In genomic region chr7:12687213-12688171, GRCh38 we compare ENCODE assay signal across 8 cellular contexts. TPM values are rescaled to one million over a fixed set of nuclear protein-coding genes. Genes with fewer than 3 reads are reported as not detected.
DNase-seq lines count a peak whose midpoint lies in the region; ATAC-seq and TF ChIP-seq lines count a peak whose summit lies in the region.

ARL4A (plus strand) TSS chr7:12687633; CDS start chr7:12688255, 622 bp downstream.

- 2 to 3% methylated on average over 50 to 51 of the region's 51 CpGs for WGBS in ectodermal cell, 2 experiments
- 2 to 3% methylated on average over 38 to 44 of the region's 51 CpGs for WGBS in lower leg skin, 2 donors

- H3K4me1 Mint-ChIP-seq in CD14-positive monocyte = peaks cover 37% of the 10 kb centered on the region
- peaks cover 40% of the 10 kb centered on the region for H3K4me1 Mint-ChIP-seq in activated CD8-positive, alpha-beta T cell treated with anti-CD3 and anti-CD28 coated beads, Interleukin-2, amount 10 ng/mL, durations not matched to agents 7 days and 5 days (ENCODE audit: low read depth)

- peak within 1 kb of the TSS; percentile 89 to 97 for H3K4me3 Mint-ChIP-seq in CD14-positive monocyte
- H3K4me3 Mint-ChIP-seq in activated CD8-positive, alpha-beta T cell treated with anti-CD3 and anti-CD28 coated beads, Interleukin-2, amount 10 ng/mL, durations not matched to agents 7 days and 5 days = peak within 1 kb of the TSS; percentile 97

- H3K4me1 ChIP-seq in ectodermal cell (ENCODE audit: control insufficient read depth, insufficient read depth, low read length) = no peaks in the 10 kb centered on the region

- peak in 1 of 2 donors; percentile 26 for TF ChIP-seq POLR2A in lower leg skin (IDR thresholded peaks at IDR 0.05)

- intact Hi-C loops in CD14-positive monocyte (cut with micrococcal nuclease) = loop anchor here (2.0 to 10.0 kb wide), 4 partner anchors 31 to 197 kb away; no protein-coding TSS in a partner anchor
- intact Hi-C loops in lower leg skin (cut with DNase I; ENCODE audit: low total_unique reads) = loop anchor here (5.0 kb wide), 1 partner anchor 580 kb away; no protein-coding TSS in a partner anchor

- TF ChIP-seq CTCF in CD14-positive monocyte (IDR thresholded peaks at IDR 0.05) (peak; percentile 26), lower leg skin (IDR thresholded peaks at IDR 0.05) (no peak)

- no peaks in the 10 kb centered on the region for H3K9me3 ChIP-seq in ectodermal cell (ENCODE audit: control insufficient read depth, low read length)

- peak within 1 kb of the TSS; percentile 75 for H3K4me3 ChIP-seq in ectodermal cell (ENCODE audit: insufficient read depth, low read depth, low read length)
- H3K4me3 ChIP-seq in lower leg skin (ENCODE audit: low read depth, poor library complexity, severe bottlenecking) = peak within 1 kb of the TSS; percentile 71

- POLR2A ChIA-PET in activated CD8-positive, alpha-beta T cell treated with anti-CD3 and anti-CD28 coated beads, Interleukin-2, amount 10 ng/mL, durations not matched to agents 7 days and 5 days (lab: Charles Lee) = interaction anchor here (1.5 to 1.9 kb wide), 3 partner anchors 15 to 34 kb away, joined by 5 to 12 read pairs (median 6); no protein-coding TSS in a partner anchor

- ATAC-seq in GM19438 (IDR thresholded peaks at IDR 0.05; ENCODE audit: low read depth, unreplicated experiment) = peak; percentile 85
- ATAC-seq in HG03571 (IDR thresholded peaks at IDR 0.05; ENCODE audit: unreplicated experiment) = peak; percentile 82
- peak; percentile 74 for ATAC-seq in activated CD8-positive, alpha-beta T cell treated with anti-CD3 and anti-CD28 coated beads, Interleukin-2, amount 10 ng/mL, durations not matched to agents 7 days and 5 days

- H3K27me3 Mint-ChIP-seq in CD14-positive monocyte (ENCODE audit: low read depth in 3 of 3) = peaks cover 0 to 5% (median 1%) of the 10 kb centered on the region in 3 donors
- H3K27me3 Mint-ChIP-seq in activated CD8-positive, alpha-beta T cell treated with anti-CD3 and anti-CD28 coated beads, Interleukin-2, amount 10 ng/mL, durations not matched to agents 7 days and 5 days (ENCODE audit: low read depth) = no peaks in the 10 kb centered on the region

- peaks cover 9% of the 10 kb centered on the region in 2 donors for H3K36me3 Mint-ChIP-seq in CD14-positive monocyte
- peaks cover 10% of the 10 kb centered on the region for H3K36me3 Mint-ChIP-seq in activated CD8-positive, alpha-beta T cell treated with anti-CD3 and anti-CD28 coated beads, Interleukin-2, amount 10 ng/mL, durations not matched to agents 7 days and 5 days (ENCODE audit: low read depth)

- H3K27ac Mint-ChIP-seq in CD14-positive monocyte = peak within 1 kb of the TSS; percentile 96 to 99 (median 97)
- H3K27ac Mint-ChIP-seq in activated CD8-positive, alpha-beta T cell treated with anti-CD3 and anti-CD28 coated beads, Interleukin-2, amount 10 ng/mL, durations not matched to agents 7 days and 5 days = peak within 1 kb of the TSS; percentile 97

- DNase-seq in CD14-positive monocyte (ENCODE audit: low spot score) (peak; percentile 99), NCI-H82 (lab: John Stamatoyannopoulos, UW) (peak; percentile 100), lower leg skin (ENCODE audit: low spot score in 2 of 2) (peak; percentile 100)
- peak; percentile 95 for DNase-seq in activated CD8-positive, alpha-beta T cell treated with anti-CD3 and anti-CD28 coated beads, Interleukin-2, amount 10 ng/mL, durations not matched to agents 7 days and 5 days
- peak; percentile 81 to 83 for DNase-seq in stimulated activated CD4-positive, alpha-beta T cell treated with anti-CD3 and anti-CD28 coated beads, Interleukin-4, amount 100 ng/mL, for 4 hours

- no peaks in the 10 kb centered on the region for H3K36me3 ChIP-seq in ectodermal cell (ENCODE audit: control insufficient read depth, insufficient read depth, low read length)

- peaks cover 0 to 3% (median 0%) of the 10 kb centered on the region in 7 donors for H3K9me3 Mint-ChIP-seq in CD14-positive monocyte
- no peaks in the 10 kb centered on the region for H3K9me3 Mint-ChIP-seq in activated CD8-positive, alpha-beta T cell treated with anti-CD3 and anti-CD28 coated beads, Interleukin-2, amount 10 ng/mL, durations not matched to agents 7 days and 5 days (ENCODE audit: insufficient read depth)

- H3K27ac ChIP-seq in ectodermal cell (ENCODE audit: insufficient read depth, low read depth, low read length, poor library complexity, severe bottlenecking) = peak within 1 kb of the TSS; percentile 58

- CTCF ChIA-PET in activated CD8-positive, alpha-beta T cell treated with anti-CD3 and anti-CD28 coated beads, Interleukin-2, amount 10 ng/mL, durations not matched to agents 7 days and 5 days (lab: Charles Lee) = interaction anchor here (0.9 to 5.0 kb wide), 25 partner anchors 8 to 1163 kb away, joined by 3 to 50 read pairs (median 4); no protein-coding TSS in a partner anchor

- H3K27me3 ChIP-seq in ectodermal cell (ENCODE audit: control insufficient read depth, insufficient read depth, low read length, poor library complexity, severe bottlenecking) = no peaks in the 10 kb centered on the region

RNA-seq across cellular contexts. Expression of gene ARL4A, which starts in this region (rescaled TPM):
- polyA plus RNA-seq in CD14-positive monocyte = 100 to 1,000 TPM in 1 of 2 donors, 10 to 100 TPM in 1; 69.3 to 125 TPM
- 10 to 100 TPM; 15.8 to 16.2 TPM for total RNA-seq in activated CD8-positive, alpha-beta T cell treated with anti-CD3 and anti-CD28 coated beads, Interleukin-2, amount 10 ng/mL, durations not matched to agents 7 days and 5 days
- polyA plus RNA-seq in ectodermal cell (2013, experiment 1 of 4) = 48.6 TPM
- 40.4 TPM for polyA plus RNA-seq in ectodermal cell (2013, experiment 2 of 4)
- polyA plus RNA-seq in ectodermal cell (2013, experiment 3 of 4) = 43.9 TPM
- 57.5 TPM for polyA plus RNA-seq in ectodermal cell (2013, experiment 4 of 4)
- 100 to 1,000 TPM in 3 of 4 donors, 10 to 100 TPM in 1; 94.9 to 253 (median 143) TPM for total RNA-seq in lower leg skin

Comparison
In these comparisons a context has a peak if more than half of its experiments do, and no peak if none do; other contexts are left out.
1. Peak in every context shown above with its lines: DNase-seq, ATAC-seq, H3K4me3 ChIP-seq and H3K27ac ChIP-seq.
2. RNA of gene ARL4A (total RNA-seq): 94.9 to 253 TPM in lower leg skin; 15.8 to 16.2 TPM in activated CD8-positive, alpha-beta T cell treated with anti-CD3 and anti-CD28 coated beads, Interleukin-2, amount 10 ng/mL, durations not matched to agents 7 days and 5 days; every median in the first group is over 4 times any median in the second.